19 cellular contexts compared by ENCODE assay signal in the genomic region with DNA sequence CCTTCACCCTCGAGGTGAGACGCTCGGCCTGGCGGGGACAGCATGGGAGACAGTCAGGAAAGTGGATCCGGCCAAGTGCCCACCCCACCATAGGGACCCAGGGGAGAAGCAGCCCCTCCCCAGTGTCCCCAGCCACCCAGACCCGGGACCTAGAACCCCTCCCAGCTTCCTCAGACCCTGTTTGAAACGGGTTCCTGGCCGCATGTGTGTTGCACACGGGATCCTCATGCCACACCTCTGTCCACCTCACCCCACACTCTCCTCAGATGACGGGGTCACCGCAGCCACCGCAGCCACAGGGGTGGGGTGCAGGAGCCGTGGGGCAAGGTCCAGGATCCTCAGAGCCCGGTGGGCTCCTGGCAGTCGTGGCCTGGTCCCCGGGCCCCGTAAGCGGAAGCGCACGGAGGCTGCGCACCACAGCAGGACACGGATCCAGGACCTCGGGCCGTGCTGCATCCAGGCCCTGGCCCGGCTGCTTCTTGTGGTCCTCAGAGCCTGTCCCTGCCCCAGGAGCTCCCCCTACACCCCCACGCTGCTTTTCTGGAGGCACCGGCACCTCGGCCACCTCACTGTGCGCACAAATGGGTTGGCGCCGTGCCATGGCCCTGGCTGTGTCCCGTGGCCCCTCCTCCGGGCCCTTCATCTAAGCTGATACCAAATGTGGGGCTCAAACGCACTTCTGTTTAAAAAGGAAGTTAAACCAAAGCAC. TPM values are rescaled to one million over a fixed set of nuclear protein-coding genes. Genes with fewer than 3 reads are reported as not detected.
DNase-seq lines count a peak whose midpoint lies in the region; ATAC-seq and TF ChIP-seq lines count a peak whose summit lies in the region.
"Had no signal": no experiment of that assay in that cellular context is flagged by ENCODE, and none has a peak within 500 bp of the region (broad histone marks: within the 10 kb centered on the region; RNA-seq: fewer than 3 reads in every experiment).

No MANE protein-coding gene starts in this region.

- DNase-seq in left ventricle myocardium superior, result peak; percentile 20
- DNase-seq in right atrium auricular region (ENCODE audit: low spot score), result no peak
- peak; percentile 68 for DNase-seq in RWPE2 (ENCODE audit: low spot score)
- DNase-seq in mucosa of descending colon, result peak in 2 of 3 donors; percentile 6 to 43
- peak; percentile 40 to 68 for DNase-seq in aorta
- no peak for DNase-seq in lower leg skin (ENCODE audit: low spot score in 2 of 2)
- no peak for DNase-seq in type B pancreatic cell (ENCODE audit: extremely low spot score, unreplicated experiment)
- DNase-seq: DMS53; KBM-7; NCI-H1105; NCI-H1694; NCI-H2081 treated with DMSO at 0.1 percent for 48 hours; NCI-H446 treated with DMSO at 0.1 percent for 48 hours; NK-92 treated with Interleukin-12 subunit alpha and Interleukin-12 subunit beta, amount 100 ng/mL, for 24 hours; SIG-M5 had no signal

- no peaks in the 10 kb centered on the region for H3K36me3 Mint-ChIP-seq in type B pancreatic cell
- H3K36me3 Mint-ChIP-seq: CD8-positive, alpha-beta memory T cell had no signal

- H3K4me3 ChIP-seq in right atrium auricular region (no peak overlapping the region), RWPE2 (ENCODE audit: severe bottlenecking) (no peak overlapping the region), mucosa of descending colon (no peak overlapping the region), aorta (ENCODE audit: low read length in 2 of 2) (no peak overlapping the region), lower leg skin (ENCODE audit: low read depth, poor library complexity, severe bottlenecking) (no peak overlapping the region)
- H3K4me3 ChIP-seq: BLaER1 treated with 17β-estradiol and CSF1 and Interleukin-3, amounts not matched to agents 10 nM and 100 nM had no signal

- H3K27me3 ChIP-seq in right atrium auricular region, result no peaks in the 10 kb centered on the region
- no peaks in the 10 kb centered on the region for H3K27me3 ChIP-seq in RWPE2 (ENCODE audit: insufficient read depth, poor library complexity, severe bottlenecking)
- no peaks in the 10 kb centered on the region for H3K27me3 ChIP-seq in aorta (ENCODE audit: control insufficient read depth in 1 of 2, insufficient read depth in 2 of 2, low read length in 1 of 2)
- H3K27me3 ChIP-seq: BLaER1 treated with 17β-estradiol and CSF1 and Interleukin-3, amounts not matched to agents 10 nM and 100 nM had no signal

- H3K27ac ChIP-seq in right atrium auricular region (no peak overlapping the region), RWPE2 (ENCODE audit: poor library complexity, severe bottlenecking) (no peak overlapping the region), aorta (ENCODE audit: low read depth in 1 of 2, low read length in 2 of 2) (no peak overlapping the region)
- H3K27ac ChIP-seq: BLaER1 treated with 17β-estradiol and CSF1 and Interleukin-3, amounts not matched to agents 10 nM and 100 nM had no signal

- H3K4me1 ChIP-seq in right atrium auricular region (no peaks in the 10 kb centered on the region), RWPE2 (ENCODE audit: insufficient read depth, poor library complexity, severe bottlenecking) (no peaks in the 10 kb centered on the region), mucosa of descending colon (ENCODE audit: low read depth) (no peaks in the 10 kb centered on the region), aorta (ENCODE audit: control insufficient read depth in 1 of 2, insufficient read depth in 2 of 2, low read length in 2 of 2) (no peaks in the 10 kb centered on the region)
- H3K4me1 ChIP-seq: BLaER1 treated with 17β-estradiol and CSF1 and Interleukin-3, amounts not matched to agents 10 nM and 100 nM had no signal

- 91% methylated on average over 33 to 34 of the region's 34 CpGs for WGBS in aorta, 2 donors
- WGBS in lower leg skin, 2 donors, result 88 to 94% methylated on average over 25 to 31 of the region's 34 CpGs

- H3K9me3 ChIP-seq in right atrium auricular region, result no peaks in the 10 kb centered on the region
- H3K9me3 ChIP-seq in RWPE2 (ENCODE audit: severe bottlenecking), result no peaks in the 10 kb centered on the region
- H3K9me3 ChIP-seq in mucosa of descending colon, result no peaks in the 10 kb centered on the region
- no peaks in the 10 kb centered on the region for H3K9me3 ChIP-seq in aorta (ENCODE audit: control insufficient read depth, low read length)

- no peak overlapping the region for H3K27ac Mint-ChIP-seq in type B pancreatic cell
- H3K27ac Mint-ChIP-seq: CD8-positive, alpha-beta memory T cell had no signal

- H3K9me3 Mint-ChIP-seq in type B pancreatic cell, result no peaks in the 10 kb centered on the region
- H3K9me3 Mint-ChIP-seq: CD8-positive, alpha-beta memory T cell had no signal

- ATAC-seq in left ventricle myocardium superior, result no peak
- no peak for ATAC-seq in RWPE2 (ENCODE audit: low read depth)
- no peak for ATAC-seq in mucosa of descending colon
- ATAC-seq in aorta (ENCODE audit: low FRiP score), result peak; percentile 29

- TF ChIP-seq CTCF in right atrium auricular region (IDR thresholded peaks at IDR 0.05) (no peak), RWPE2 (IDR thresholded peaks at IDR 0.05; ENCODE audit: poor library complexity, severe bottlenecking) (no peak), mucosa of descending colon (IDR thresholded peaks at IDR 0.05) (no peak), lower leg skin (IDR thresholded peaks at IDR 0.05) (no peak), type B pancreatic cell (conservative IDR thresholded peaks at IDR 0.05) (no peak)

- intact Hi-C loops in left ventricle myocardium superior (cut with micrococcal nuclease) (no loop called here), mucosa of descending colon (cut with DNase I, micrococcal nuclease) (no loop called here), aorta (cut with DNase I) (no loop called here), lower leg skin (cut with DNase I; ENCODE audit: low total_unique reads) (no loop called here)

- TF ChIP-seq POLR2A in lower leg skin (IDR thresholded peaks at IDR 0.05), result no peak

- H3K27me3 Mint-ChIP-seq in type B pancreatic cell, result no peaks in the 10 kb centered on the region
- H3K27me3 Mint-ChIP-seq: CD8-positive, alpha-beta memory T cell had no signal

- H3K4me1 Mint-ChIP-seq in type B pancreatic cell (ENCODE audit: unreplicated experiment), result no peaks in the 10 kb centered on the region

- H3K36me3 ChIP-seq in right atrium auricular region (no peaks in the 10 kb centered on the region), RWPE2 (ENCODE audit: low read depth) (no peaks in the 10 kb centered on the region; the same call in 1 of the 2 replicates), mucosa of descending colon (ENCODE audit: low read depth) (no peaks in the 10 kb centered on the region), aorta (ENCODE audit: control insufficient read depth in 1 of 2, insufficient read depth in 2 of 2, low read length in 1 of 2) (no peaks in the 10 kb centered on the region)

- no peak overlapping the region for H3K4me3 Mint-ChIP-seq in type B pancreatic cell
- H3K4me3 Mint-ChIP-seq: CD8-positive, alpha-beta memory T cell had no signal

RNA-seq across cellular contexts. Expression of a gene that starts 15.3 kb away (rescaled TPM):
- not detected for total RNA-seq in left ventricle myocardium superior
- total RNA-seq in right atrium auricular region, result not detected
- total RNA-seq in mucosa of descending colon, result 1 to 10 TPM; 2.1 to 5.0 (median 2.8) TPM
- not detected for total RNA-seq in aorta
- polyA plus RNA-seq in aorta, result not detected
- total RNA-seq in lower leg skin, result under 1 TPM in 2 of 4 donors, not detected in 2; 0.13 to 0.38 TPM
- 1.7 and 2.4 TPM in 2 replicates for total RNA-seq in type B pancreatic cell (ENCODE audit: low replicate concordance)
- polyA plus RNA-seq: CD8-positive, alpha-beta memory T cell had no signal

RNA-seq across cellular contexts. Expression of a gene that starts 54.4 kb away (rescaled TPM):
- total RNA-seq in left ventricle myocardium superior, result not detected
- total RNA-seq in right atrium auricular region, result not detected
- total RNA-seq in mucosa of descending colon, result under 1 TPM in 1 of 3 donors, not detected in 2; 0.89 TPM
- total RNA-seq in aorta, result not detected
- not detected for polyA plus RNA-seq in aorta
- total RNA-seq in lower leg skin, result not detected
- 0.41 and 0.48 TPM in 2 replicates for total RNA-seq in type B pancreatic cell (ENCODE audit: low replicate concordance)
- total RNA-seq: A673; CD8-positive, alpha-beta memory T cell; H1 had no signal
- polyA plus RNA-seq: CD8-positive, alpha-beta memory T cell; H1 had no signal

Comparison
In these comparisons a context has a peak if more than half of its experiments do, and no peak if none do; other contexts are left out.
1. DNase-seq: peak in left ventricle myocardium superior (single experiment), RWPE2 (single experiment), mucosa of descending colon (2 of 3) and aorta (2 of 2); none in right atrium auricular region (single experiment), lower leg skin (0 of 2) and type B pancreatic cell (single experiment).